In the genomic region with DNA sequence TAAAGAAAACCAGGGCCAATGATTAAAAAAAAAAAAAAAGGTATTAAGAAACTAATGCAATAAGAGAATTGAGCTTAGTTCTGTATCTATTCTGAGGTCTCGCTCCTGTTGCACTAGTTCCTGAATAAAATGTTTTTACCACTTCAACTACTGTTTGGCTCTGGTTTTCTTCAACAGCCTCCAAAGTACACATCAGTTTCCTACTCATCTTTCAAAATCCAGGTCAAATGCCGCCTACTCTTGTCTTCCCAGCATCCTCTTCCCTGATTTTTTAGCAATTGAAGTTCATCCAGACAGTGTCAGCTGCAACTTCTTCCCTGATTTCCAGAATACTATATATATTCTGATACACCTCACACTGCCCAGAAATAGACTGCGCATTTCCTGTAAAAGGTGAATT, we compare ENCODE assay signal across 11 cellular contexts. TPM values are rescaled to one million over a fixed set of nuclear protein-coding genes. Genes with fewer than 3 reads are reported as not detected.
DNase-seq lines count a peak whose midpoint lies in the region; ATAC-seq lines count a peak whose summit lies in the region.
"Had no signal": no experiment of that assay in that cellular context is flagged by ENCODE, and none has a peak within 500 bp of the region (broad histone marks: within the 10 kb centered on the region; RNA-seq: fewer than 3 reads in every experiment).

No MANE protein-coding gene starts in this region.

- DNase-seq in activated T-cell treated with anti-CD3 and anti-CD28 coated beads, Interleukin-2, amount 50 U/mL, for 4 hours: no peak
- DNase-seq in activated T-cell treated with anti-CD3 and anti-CD28 coated beads, Interleukin-2, amount 50 U/mL, for 48 hours: no peak
- DNase-seq in activated CD4-positive, alpha-beta memory T cell treated with anti-CD3 and anti-CD28 coated beads, Interleukin-2, amount 10 ng/mL, durations not matched to agents 7 days and 5 days: no peak
- DNase-seq in immature natural killer cell (no peak), germinal center (ENCODE audit: low spot score) (no peak), SW480 (ENCODE audit: low spot score) (no peak), NOMO-1 treated with DMSO at 0.1 percent for 48 hours (lab: John Stamatoyannopoulos, UW; ENCODE audit: unreplicated experiment) (no peak)
- DNase-seq in stimulated activated effector memory CD8-positive, alpha-beta T cell treated with anti-CD3 and anti-CD28 coated beads, Interleukin-12 subunit alpha, Interleukin-12 subunit beta, amount 100 ng/mL, for 72 hours (ENCODE audit: low spot score in 2 of 2): no peak
- DNase-seq: activated CD4-positive, alpha-beta T cell treated with anti-CD3 and anti-CD28 coated beads, Interleukin-2, amount 50 U/mL, for 4 hours; MV-4-11; NCI-H748 treated with DMSO at 0.1 percent for 48 hours had no signal

- ATAC-seq in activated T-cell treated with anti-CD3 and anti-CD28 coated beads, Interleukin-2, amount 50 U/mL, for 4 hours: no peak
- no peak for ATAC-seq in stimulated activated effector memory CD8-positive, alpha-beta T cell treated with anti-CD3 and anti-CD28 coated beads, Interleukin-12 subunit alpha, Interleukin-12 subunit beta, amount 100 ng/mL, for 72 hours

- POLR2A ChIA-PET in activated CD4-positive, alpha-beta memory T cell treated with anti-CD3 and anti-CD28 coated beads, Interleukin-2, amount 10 ng/mL, durations not matched to agents 7 days and 5 days (lab: Charles Lee): interaction anchor here (1.8 to 2.5 kb wide), 6 partner anchors 15 to 206 kb away, joined by 4 to 22 read pairs (median 7); a partner anchor contains a TSS

- no peaks in the 10 kb centered on the region for H3K27me3 Mint-ChIP-seq in activated T-cell treated with anti-CD3 and anti-CD28 coated beads, Interleukin-2, amount 50 U/mL, for 4 hours (ENCODE audit: low read depth)
- no peaks in the 10 kb centered on the region for H3K27me3 Mint-ChIP-seq in activated CD4-positive, alpha-beta memory T cell treated with anti-CD3 and anti-CD28 coated beads, Interleukin-2, amount 10 ng/mL, durations not matched to agents 7 days and 5 days
- H3K27me3 Mint-ChIP-seq in immature natural killer cell (ENCODE audit: low read depth in 3 of 3): peaks cover 0 to 4% (median 0%) of the 10 kb centered on the region in 3 donors

- H3K4me1 Mint-ChIP-seq in activated T-cell treated with anti-CD3 and anti-CD28 coated beads, Interleukin-2, amount 50 U/mL, for 4 hours (ENCODE audit: low read depth): peaks cover 22% of the 10 kb centered on the region
- H3K4me1 Mint-ChIP-seq in activated CD4-positive, alpha-beta memory T cell treated with anti-CD3 and anti-CD28 coated beads, Interleukin-2, amount 10 ng/mL, durations not matched to agents 7 days and 5 days: peaks cover 31% of the 10 kb centered on the region
- H3K4me1 Mint-ChIP-seq in immature natural killer cell: peaks cover 11 to 32% of the 10 kb centered on the region in 2 donors
- H3K4me1 Mint-ChIP-seq in stimulated activated effector memory CD8-positive, alpha-beta T cell treated with anti-CD3 and anti-CD28 coated beads, Interleukin-12 subunit alpha, Interleukin-12 subunit beta, amount 100 ng/mL, for 72 hours: peaks cover 28% of the 10 kb centered on the region

- peak overlapping the region; percentile 89 for H3K4me3 Mint-ChIP-seq in activated T-cell treated with anti-CD3 and anti-CD28 coated beads, Interleukin-2, amount 50 U/mL, for 4 hours
- H3K4me3 Mint-ChIP-seq in activated CD4-positive, alpha-beta memory T cell treated with anti-CD3 and anti-CD28 coated beads, Interleukin-2, amount 10 ng/mL, durations not matched to agents 7 days and 5 days: peak overlapping the region; percentile 89
- H3K4me3 Mint-ChIP-seq in immature natural killer cell: peak overlapping the region; percentile 84 to 96 (median 89)
- H3K4me3 Mint-ChIP-seq in stimulated activated effector memory CD8-positive, alpha-beta T cell treated with anti-CD3 and anti-CD28 coated beads, Interleukin-12 subunit alpha, Interleukin-12 subunit beta, amount 100 ng/mL, for 72 hours: peak overlapping the region; percentile 87

- peaks cover 4% of the 10 kb centered on the region for H3K36me3 Mint-ChIP-seq in activated T-cell treated with anti-CD3 and anti-CD28 coated beads, Interleukin-2, amount 50 U/mL, for 4 hours (ENCODE audit: insufficient read depth)
- peaks cover 4% of the 10 kb centered on the region for H3K36me3 Mint-ChIP-seq in activated CD4-positive, alpha-beta memory T cell treated with anti-CD3 and anti-CD28 coated beads, Interleukin-2, amount 10 ng/mL, durations not matched to agents 7 days and 5 days (ENCODE audit: low read depth)
- peaks cover 0 to 2% (median 2%) of the 10 kb centered on the region in 3 donors for H3K36me3 Mint-ChIP-seq in immature natural killer cell
- no peaks in the 10 kb centered on the region for H3K36me3 Mint-ChIP-seq in stimulated activated effector memory CD8-positive, alpha-beta T cell treated with anti-CD3 and anti-CD28 coated beads, Interleukin-12 subunit alpha, Interleukin-12 subunit beta, amount 100 ng/mL, for 72 hours

- CTCF ChIA-PET in activated CD4-positive, alpha-beta memory T cell treated with anti-CD3 and anti-CD28 coated beads, Interleukin-2, amount 10 ng/mL, durations not matched to agents 7 days and 5 days (lab: Charles Lee): interaction anchor here (0.5 to 1.9 kb wide), 2 partner anchors 143 to 285 kb away, joined by 6 read pairs; a partner anchor contains a TSS

- H3K27ac Mint-ChIP-seq in activated CD4-positive, alpha-beta memory T cell treated with anti-CD3 and anti-CD28 coated beads, Interleukin-2, amount 10 ng/mL, durations not matched to agents 7 days and 5 days: no peak overlapping the region
- H3K27ac Mint-ChIP-seq in immature natural killer cell: peak overlapping the region in 5 of 6 donors; percentile 9 to 86 (median 55)
- H3K27ac Mint-ChIP-seq in stimulated activated effector memory CD8-positive, alpha-beta T cell treated with anti-CD3 and anti-CD28 coated beads, Interleukin-12 subunit alpha, Interleukin-12 subunit beta, amount 100 ng/mL, for 72 hours: peak overlapping the region; percentile 89

- no peaks in the 10 kb centered on the region for H3K9me3 Mint-ChIP-seq in activated T-cell treated with anti-CD3 and anti-CD28 coated beads, Interleukin-2, amount 50 U/mL, for 4 hours
- no peaks in the 10 kb centered on the region for H3K9me3 Mint-ChIP-seq in activated CD4-positive, alpha-beta memory T cell treated with anti-CD3 and anti-CD28 coated beads, Interleukin-2, amount 10 ng/mL, durations not matched to agents 7 days and 5 days
- no peaks in the 10 kb centered on the region for H3K9me3 Mint-ChIP-seq in immature natural killer cell
- no peaks in the 10 kb centered on the region for H3K9me3 Mint-ChIP-seq in stimulated activated effector memory CD8-positive, alpha-beta T cell treated with anti-CD3 and anti-CD28 coated beads, Interleukin-12 subunit alpha, Interleukin-12 subunit beta, amount 100 ng/mL, for 72 hours

RNA-seq across cellular contexts. Expression of a gene that starts 1.4 kb away (rescaled TPM):
- total RNA-seq in activated T-cell treated with anti-CD3 and anti-CD28 coated beads, Interleukin-2, amount 50 U/mL, for 4 hours: 10 to 100 TPM; 11.6 to 14.0 (median 11.9) TPM
- 10 to 100 TPM; 18.5 to 19.0 TPM for total RNA-seq in activated CD4-positive, alpha-beta memory T cell treated with anti-CD3 and anti-CD28 coated beads, Interleukin-2, amount 10 ng/mL, durations not matched to agents 7 days and 5 days
- 10 to 100 TPM in 2 of 3 donors, 1 to 10 TPM in 1; 6.5 to 13.0 (median 10.3) TPM for polyA plus RNA-seq in immature natural killer cell

RNA-seq across cellular contexts. Expression of a gene that starts 41.6 kb away (rescaled TPM):
- under 1 TPM; 0.10 to 0.30 (median 0.18) TPM for total RNA-seq in activated T-cell treated with anti-CD3 and anti-CD28 coated beads, Interleukin-2, amount 50 U/mL, for 4 hours
- under 1 TPM; 0.63 to 0.81 TPM for total RNA-seq in activated CD4-positive, alpha-beta memory T cell treated with anti-CD3 and anti-CD28 coated beads, Interleukin-2, amount 10 ng/mL, durations not matched to agents 7 days and 5 days
- polyA plus RNA-seq in immature natural killer cell: 1 to 10 TPM in 1 of 3 donors, under 1 TPM in 2; 0.27 to 1.3 (median 0.38) TPM
